27 cellular contexts compared by ENCODE assay signal in the genomic region with DNA sequence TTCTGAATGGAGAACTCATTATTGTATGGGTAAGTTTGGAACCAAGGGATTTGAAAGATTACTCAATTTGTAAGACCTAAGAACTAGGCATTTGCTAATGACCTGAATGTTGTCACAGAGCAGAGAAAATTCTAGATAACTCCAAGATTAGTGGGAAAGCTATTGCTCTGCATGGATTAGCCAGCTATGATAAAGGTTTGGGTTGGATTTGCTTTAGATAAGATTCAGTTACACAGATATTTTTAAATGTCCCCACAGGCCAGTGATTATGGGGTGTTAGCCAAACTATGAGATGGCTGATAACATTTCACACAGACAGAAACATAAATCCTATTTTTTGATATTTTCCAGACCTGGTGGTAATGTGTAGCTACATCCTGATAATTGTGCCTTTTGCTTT.
"Had no signal": no experiment of that assay in that cellular context is flagged by ENCODE, and none has a peak within 500 bp of the region (broad histone marks: within the 10 kb centered on the region; RNA-seq: fewer than 3 reads in every experiment).

No MANE protein-coding gene starts in this region.

- DNase-seq: hypothalamus; immature natural killer cell; kidney; left colon; left lung; lower lobe of right lung; mammary epithelial cell; mesenchymal stem cell; mucosa of descending colon; naive thymus-derived CD4-positive, alpha-beta T cell; nucleus accumbens; pancreas; posterior cingulate gyrus; psoas muscle; right lobe of liver; stimulated activated CD4-positive, alpha-beta T cell treated with anti-CD3 and anti-CD28 coated beads, Interleukin-12 subunit alpha, Interleukin-12 subunit beta, amount 100 ng/mL, for 4 hours; stimulated activated CD4-positive, alpha-beta T cell treated with anti-CD3 and anti-CD28 coated beads, Interleukin-15, amount 100 ng/mL, for 24 hours; stimulated activated CD4-positive, alpha-beta T cell treated with anti-CD3 and anti-CD28 coated beads, Interleukin-2, amount 100 ng/mL, for 24 hours; stimulated activated CD4-positive, alpha-beta T cell treated with anti-CD3 and anti-CD28 coated beads, Interleukin-4, amount 100 ng/mL, for 1 hour; stimulated activated naive B cell treated with anti-CD40 and anti-IgM and Interleukin-4, amounts not matched to agents 10 μg/mL and 1 μg/mL and 100 μg/mL, for 72 hours; stimulated activated naive CD8-positive, alpha-beta T cell treated with anti-CD3 and anti-CD28 coated beads, Interleukin-15, Interleukin-2, amounts not matched to agents 100 U/mL and 50 U/mL, for 24 hours; stomach; testis; thyroid gland; trophoblast cell; upper lobe of right lung had no signal

- H3K4me3 ChIP-seq: left lung, lower lobe of right lung, mucosa of descending colon, pancreas, psoas muscle, right atrium auricular region, right lobe of liver, stomach, testis, thyroid gland, upper lobe of right lung had no signal

- H3K27me3 ChIP-seq: left lung, pancreas, right atrium auricular region, right lobe of liver, stomach, testis, thyroid gland, upper lobe of right lung had no signal

- H3K9me3 ChIP-seq: left lung, lower lobe of right lung, mucosa of descending colon, pancreas, psoas muscle, right atrium auricular region, right lobe of liver, stomach, testis, thyroid gland, upper lobe of right lung had no signal

- H3K27ac ChIP-seq: left lung, lower lobe of right lung, pancreas, psoas muscle, right atrium auricular region, right lobe of liver, stomach, testis, thyroid gland, upper lobe of right lung had no signal

- H3K36me3 ChIP-seq: left lung, lower lobe of right lung, pancreas, right atrium auricular region, right lobe of liver, stomach, thyroid gland, upper lobe of right lung had no signal

- ATAC-seq: left colon; left lung; lower lobe of right lung; mucosa of descending colon; naive thymus-derived CD4-positive, alpha-beta T cell; psoas muscle; right lobe of liver; stimulated activated naive B cell treated with anti-CD40 and anti-IgM and Interleukin-4, amounts not matched to agents 10 μg/mL and 1 μg/mL and 100 μg/mL, for 72 hours; stimulated activated naive CD8-positive, alpha-beta T cell treated with anti-CD3 and anti-CD28 coated beads, Interleukin-15, Interleukin-2, amounts not matched to agents 100 U/mL and 50 U/mL, for 24 hours; upper lobe of right lung had no signal

- H3K4me1 ChIP-seq: left lung, lower lobe of right lung, psoas muscle, right atrium auricular region, right lobe of liver, stomach, testis, thyroid gland, upper lobe of right lung had no signal
